Comparison of ENCODE assay signal across 13 cellular contexts in genomic region chr20:34065260-34065659, GRCh38. TPM values are rescaled to one million over a fixed set of nuclear protein-coding genes. Genes with fewer than 3 reads are reported as not detected.
DNase-seq lines count a peak whose midpoint lies in the region; ATAC-seq and TF ChIP-seq lines count a peak whose summit lies in the region.
"Had no signal": no experiment of that assay in that cellular context is flagged by ENCODE, and none has a peak within 500 bp of the region (broad histone marks: within the 10 kb centered on the region; RNA-seq: fewer than 3 reads in every experiment).

No MANE protein-coding gene starts in this region.

- CTCF ChIA-PET in activated CD8-positive, alpha-beta T cell treated with anti-CD3 and anti-CD28 coated beads for 36 hours (lab: Charles Lee), result no interaction called here
- CTCF ChIA-PET in activated CD8-positive, alpha-beta T cell treated with anti-CD3 and anti-CD28 coated beads, Interleukin-2, amount 10 ng/mL, durations not matched to agents 7 days and 5 days (lab: Charles Lee), result no interaction called here

- no peaks in the 10 kb centered on the region for H3K9me3 Mint-ChIP-seq in activated CD8-positive, alpha-beta T cell treated with anti-CD3 and anti-CD28 coated beads for 36 hours
- H3K9me3 Mint-ChIP-seq in activated CD8-positive, alpha-beta T cell treated with anti-CD3 and anti-CD28 coated beads, Interleukin-2, amount 10 ng/mL, durations not matched to agents 7 days and 5 days (ENCODE audit: insufficient read depth), result no peaks in the 10 kb centered on the region
- H3K9me3 Mint-ChIP-seq in stimulated activated memory B cell treated with anti-CD40 and anti-IgM and Interleukin-4, amounts not matched to agents 10 μg/mL and 1 μg/mL and 100 μg/mL, for 72 hours, result no peaks in the 10 kb centered on the region
- H3K9me3 Mint-ChIP-seq: activated CD4-positive, alpha-beta T cell treated with anti-CD3 and anti-CD28 coated beads, Interleukin-2, amount 10 ng/mL, durations not matched to agents 7 days and 5 days; nephron had no signal

- H3K27me3 Mint-ChIP-seq in activated CD8-positive, alpha-beta T cell treated with anti-CD3 and anti-CD28 coated beads for 36 hours, result no peaks in the 10 kb centered on the region
- no peaks in the 10 kb centered on the region for H3K27me3 Mint-ChIP-seq in activated CD8-positive, alpha-beta T cell treated with anti-CD3 and anti-CD28 coated beads, Interleukin-2, amount 10 ng/mL, durations not matched to agents 7 days and 5 days (ENCODE audit: low read depth)
- no peaks in the 10 kb centered on the region for H3K27me3 Mint-ChIP-seq in stimulated activated memory B cell treated with anti-CD40 and anti-IgM and Interleukin-4, amounts not matched to agents 10 μg/mL and 1 μg/mL and 100 μg/mL, for 72 hours
- H3K27me3 Mint-ChIP-seq: activated CD4-positive, alpha-beta T cell treated with anti-CD3 and anti-CD28 coated beads, Interleukin-2, amount 10 ng/mL, durations not matched to agents 7 days and 5 days had no signal

- H3K27ac Mint-ChIP-seq in activated CD8-positive, alpha-beta T cell treated with anti-CD3 and anti-CD28 coated beads for 36 hours, result peak overlapping the region; percentile 61
- no peak overlapping the region for H3K27ac Mint-ChIP-seq in activated CD8-positive, alpha-beta T cell treated with anti-CD3 and anti-CD28 coated beads, Interleukin-2, amount 10 ng/mL, durations not matched to agents 7 days and 5 days
- H3K27ac Mint-ChIP-seq in stimulated activated memory B cell treated with anti-CD40 and anti-IgM and Interleukin-4, amounts not matched to agents 10 μg/mL and 1 μg/mL and 100 μg/mL, for 72 hours, result peak overlapping the region; percentile 56
- H3K27ac Mint-ChIP-seq: activated CD4-positive, alpha-beta T cell treated with anti-CD3 and anti-CD28 coated beads, Interleukin-2, amount 10 ng/mL, durations not matched to agents 7 days and 5 days; nephron had no signal

- DNase-seq in activated CD8-positive, alpha-beta T cell treated with anti-CD3 and anti-CD28 coated beads for 36 hours, result no peak
- DNase-seq in activated CD8-positive, alpha-beta T cell treated with anti-CD3 and anti-CD28 coated beads, Interleukin-2, amount 10 ng/mL, durations not matched to agents 7 days and 5 days, result no peak
- DNase-seq in adipocyte (ENCODE audit: low read depth) (peak; percentile 35), hepatic stellate cell (ENCODE audit: low spot score) (peak; percentile 69), NCI-H1092 (lab: John Stamatoyannopoulos, UW) (no peak), NCI-H2227 treated with DMSO at 0.1 percent for 48 hours (lab: John Stamatoyannopoulos, UW) (no peak)
- DNase-seq: 8988T; activated CD4-positive, alpha-beta T cell treated with anti-CD3 and anti-CD28 coated beads, Interleukin-2, amount 10 ng/mL, durations not matched to agents 7 days and 5 days; heart left ventricle had no signal

- H3K36me3 ChIP-seq in adipocyte (ENCODE audit: control insufficient read depth, insufficient read depth, low read length, severe bottlenecking), result no peaks in the 10 kb centered on the region

- POLR2A ChIA-PET in activated CD8-positive, alpha-beta T cell treated with anti-CD3 and anti-CD28 coated beads for 36 hours (lab: Charles Lee), result interaction anchor here (1.3 kb wide), 1 partner anchor 228 kb away, joined by 3 read pairs; no protein-coding TSS in a partner anchor
- POLR2A ChIA-PET in activated CD8-positive, alpha-beta T cell treated with anti-CD3 and anti-CD28 coated beads, Interleukin-2, amount 10 ng/mL, durations not matched to agents 7 days and 5 days (lab: Charles Lee), result no interaction called here

- no peaks in the 10 kb centered on the region for H3K9me3 ChIP-seq in adipocyte (ENCODE audit: control insufficient read depth, low read length)
- H3K9me3 ChIP-seq: heart left ventricle, SJSA1 had no signal

- H3K9ac ChIP-seq in adipocyte (ENCODE audit: low read length), result no peak overlapping the region

- H3K4me1 ChIP-seq in adipocyte (ENCODE audit: control insufficient read depth, insufficient read depth, low read length), result peaks cover 34% of the 10 kb centered on the region
- H3K4me1 ChIP-seq: SJSA1 had no signal

- no peaks in the 10 kb centered on the region for H3K27me3 ChIP-seq in adipocyte (replicated peaks; ENCODE audit: control insufficient read depth, insufficient read depth, low read length)
- H3K27me3 ChIP-seq: heart left ventricle, SJSA1 had no signal

- no peak for TF ChIP-seq CTCF in activated CD8-positive, alpha-beta T cell treated with anti-CD3 and anti-CD28 coated beads for 36 hours (IDR thresholded peaks at IDR 0.05)

- H3K36me3 Mint-ChIP-seq in activated CD8-positive, alpha-beta T cell treated with anti-CD3 and anti-CD28 coated beads for 36 hours (ENCODE audit: low read depth), result peaks cover 2% of the 10 kb centered on the region
- H3K36me3 Mint-ChIP-seq in activated CD8-positive, alpha-beta T cell treated with anti-CD3 and anti-CD28 coated beads, Interleukin-2, amount 10 ng/mL, durations not matched to agents 7 days and 5 days (ENCODE audit: low read depth), result peaks cover 12% of the 10 kb centered on the region
- no peaks in the 10 kb centered on the region for H3K36me3 Mint-ChIP-seq in stimulated activated memory B cell treated with anti-CD40 and anti-IgM and Interleukin-4, amounts not matched to agents 10 μg/mL and 1 μg/mL and 100 μg/mL, for 72 hours

- H3K4me3 Mint-ChIP-seq in activated CD8-positive, alpha-beta T cell treated with anti-CD3 and anti-CD28 coated beads for 36 hours, result no peak overlapping the region
- H3K4me3 Mint-ChIP-seq in activated CD8-positive, alpha-beta T cell treated with anti-CD3 and anti-CD28 coated beads, Interleukin-2, amount 10 ng/mL, durations not matched to agents 7 days and 5 days, result no peak overlapping the region
- H3K4me3 Mint-ChIP-seq in stimulated activated memory B cell treated with anti-CD40 and anti-IgM and Interleukin-4, amounts not matched to agents 10 μg/mL and 1 μg/mL and 100 μg/mL, for 72 hours, result no peak overlapping the region
- H3K4me3 Mint-ChIP-seq: activated CD4-positive, alpha-beta T cell treated with anti-CD3 and anti-CD28 coated beads, Interleukin-2, amount 10 ng/mL, durations not matched to agents 7 days and 5 days; nephron had no signal

- intact Hi-C loops in activated CD8-positive, alpha-beta T cell treated with anti-CD3 and anti-CD28 coated beads for 36 hours (cut with micrococcal nuclease), result loop anchor here (10.0 kb wide), 1 partner anchor 210 kb away; no protein-coding TSS in a partner anchor

- peaks cover 53% of the 10 kb centered on the region for H3K4me1 Mint-ChIP-seq in activated CD8-positive, alpha-beta T cell treated with anti-CD3 and anti-CD28 coated beads for 36 hours (ENCODE audit: low read depth)
- H3K4me1 Mint-ChIP-seq in activated CD8-positive, alpha-beta T cell treated with anti-CD3 and anti-CD28 coated beads, Interleukin-2, amount 10 ng/mL, durations not matched to agents 7 days and 5 days (ENCODE audit: low read depth), result peaks cover 32% of the 10 kb centered on the region
- H3K4me1 Mint-ChIP-seq in stimulated activated memory B cell treated with anti-CD40 and anti-IgM and Interleukin-4, amounts not matched to agents 10 μg/mL and 1 μg/mL and 100 μg/mL, for 72 hours, result peaks cover 34% of the 10 kb centered on the region

- no peak for ATAC-seq in activated CD8-positive, alpha-beta T cell treated with anti-CD3 and anti-CD28 coated beads for 36 hours
- no peak for ATAC-seq in activated CD8-positive, alpha-beta T cell treated with anti-CD3 and anti-CD28 coated beads, Interleukin-2, amount 10 ng/mL, durations not matched to agents 7 days and 5 days
- no peak for ATAC-seq in stimulated activated memory B cell treated with anti-CD40 and anti-IgM and Interleukin-4, amounts not matched to agents 10 μg/mL and 1 μg/mL and 100 μg/mL, for 72 hours
- no peak for ATAC-seq in HG03565 (IDR thresholded peaks at IDR 0.05; ENCODE audit: unreplicated experiment)

- H3K4me3 ChIP-seq in adipocyte (ENCODE audit: low read length), result no peak overlapping the region
- H3K4me3 ChIP-seq: heart left ventricle, SJSA1 had no signal

RNA-seq across cellular contexts. Expression of gene EIF2S2, which starts 46.8 kb away (rescaled TPM):
- 100 to 1,000 TPM; 161 to 164 TPM for total RNA-seq in activated CD8-positive, alpha-beta T cell treated with anti-CD3 and anti-CD28 coated beads for 36 hours
- 10 to 100 TPM; 94.4 to 94.7 TPM for total RNA-seq in activated CD8-positive, alpha-beta T cell treated with anti-CD3 and anti-CD28 coated beads, Interleukin-2, amount 10 ng/mL, durations not matched to agents 7 days and 5 days

Comparison
In these comparisons a context has a peak if more than half of its experiments do, and no peak if none do; other contexts are left out.
1. DNase-seq: peak in adipocyte (single experiment) and hepatic stellate cell (single experiment); none in activated CD8-positive, alpha-beta T cell treated with anti-CD3 and anti-CD28 coated beads for 36 hours (single experiment), activated CD8-positive, alpha-beta T cell treated with anti-CD3 and anti-CD28 coated beads, Interleukin-2, amount 10 ng/mL, durations not matched to agents 7 days and 5 days (single experiment), NCI-H1092 (single experiment) and NCI-H2227 treated with DMSO at 0.1 percent for 48 hours (single experiment).